In genomic region chr5:137199966-137200365, GRCh38 we compare ENCODE assay signal across 14 cellular contexts.
DNase-seq lines count a peak whose midpoint lies in the region; ATAC-seq and TF ChIP-seq lines count a peak whose summit lies in the region.
"Had no signal": no experiment of that assay in that cellular context is flagged by ENCODE, and none has a peak within 500 bp of the region (broad histone marks: within the 10 kb centered on the region; RNA-seq: fewer than 3 reads in every experiment).

No MANE protein-coding gene starts in this region.

- H3K9ac ChIP-seq in HUES64 (ENCODE audit: low read depth, low read length) (no peak overlapping the region), mesendoderm (ENCODE audit: low read length) (no peak overlapping the region)
- H3K9ac ChIP-seq: parathyroid adenoma had no signal

- no peaks in the 10 kb centered on the region for H3K4me1 Mint-ChIP-seq in activated CD8-positive, alpha-beta T cell treated with anti-CD3 and anti-CD28 coated beads for 36 hours (ENCODE audit: low read depth)

- no peak overlapping the region for H3K18ac ChIP-seq in mesendoderm (ENCODE audit: low read length)

- no peak overlapping the region for H3K4me3 Mint-ChIP-seq in activated CD8-positive, alpha-beta T cell treated with anti-CD3 and anti-CD28 coated beads for 36 hours

- H3K27ac ChIP-seq in HUES64 (ENCODE audit: low read depth, low read length) (peak overlapping the region; percentile 66; the same call in 1 of the 2 replicates), mesendoderm (ENCODE audit: low read depth, low read length) (no peak overlapping the region), WERI-Rb-1 (no peak overlapping the region)
- H3K27ac ChIP-seq: parathyroid adenoma, transverse colon had no signal

- H2AK5ac ChIP-seq in mesendoderm (ENCODE audit: low read length) = no peak overlapping the region

- no peaks in the 10 kb centered on the region for H3K9me3 ChIP-seq in HUES64 (ENCODE audit: insufficient read depth, low read depth, low read length)
- H3K9me3 ChIP-seq in WERI-Rb-1 (ENCODE audit: severe bottlenecking) = no peaks in the 10 kb centered on the region
- H3K9me3 ChIP-seq: HAP-1, transverse colon had no signal

- WGBS in HUES64 = 85% methylated on average over 3 of the region's 3 CpGs
- no CpG with 5 or more reads among the region's 3 CpGs for WGBS in mesendoderm (ENCODE audit: extremely low coverage, insufficient coverage, low lambda C conversion rate)

- H3K4me3 ChIP-seq in HUES64 (ENCODE audit: low read length) (no peak overlapping the region), cardiac fibroblast (replicated peaks in 1 of 2; ENCODE audit: low read depth in 2 of 2, low read length in 2 of 2) (no peak overlapping the region), mesendoderm (ENCODE audit: low read length) (no peak overlapping the region), WERI-Rb-1 (ENCODE audit: low read depth, low read length) (no peak overlapping the region)
- H3K4me3 ChIP-seq: GM12878, HAP-1, transverse colon had no signal

- no peaks in the 10 kb centered on the region for H3K36me3 Mint-ChIP-seq in activated CD8-positive, alpha-beta T cell treated with anti-CD3 and anti-CD28 coated beads for 36 hours (ENCODE audit: low read depth)

- CTCF ChIA-PET in activated CD8-positive, alpha-beta T cell treated with anti-CD3 and anti-CD28 coated beads for 36 hours (lab: Charles Lee) = no interaction called here

- POLR2A ChIA-PET in activated CD8-positive, alpha-beta T cell treated with anti-CD3 and anti-CD28 coated beads for 36 hours (lab: Charles Lee) = no interaction called here

- H4K5ac ChIP-seq in mesendoderm (ENCODE audit: low read length) = no peak overlapping the region

- no peak overlapping the region for H3K27ac Mint-ChIP-seq in activated CD8-positive, alpha-beta T cell treated with anti-CD3 and anti-CD28 coated beads for 36 hours

- H2BK15ac ChIP-seq in mesendoderm (replicated peaks; ENCODE audit: low read depth) = no peak overlapping the region

- H3K4ac ChIP-seq in mesendoderm (ENCODE audit: low read depth, low read length) = no peak overlapping the region

- ATAC-seq in activated CD8-positive, alpha-beta T cell treated with anti-CD3 and anti-CD28 coated beads for 36 hours = no peak
- ATAC-seq: GM12878 had no signal

- intact Hi-C loops in activated CD8-positive, alpha-beta T cell treated with anti-CD3 and anti-CD28 coated beads for 36 hours (cut with micrococcal nuclease) = no loop called here

- no peaks in the 10 kb centered on the region for H3K79me2 ChIP-seq in mesendoderm (ENCODE audit: control insufficient read depth, insufficient read depth, low read length)
- H3K79me2 ChIP-seq: parathyroid adenoma had no signal

- peaks cover 3% of the 10 kb centered on the region for H3K27me3 Mint-ChIP-seq in activated CD8-positive, alpha-beta T cell treated with anti-CD3 and anti-CD28 coated beads for 36 hours

- H3K36me3 ChIP-seq in HUES64 (ENCODE audit: insufficient read depth, low read length) = no peaks in the 10 kb centered on the region
- no peaks in the 10 kb centered on the region for H3K36me3 ChIP-seq in mesendoderm (ENCODE audit: control insufficient read depth, insufficient read depth, low read length)
- H3K36me3 ChIP-seq in WERI-Rb-1 = no peaks in the 10 kb centered on the region
- H3K36me3 ChIP-seq: HAP-1, transverse colon had no signal

- TF ChIP-seq CTCF in cardiac fibroblast (IDR thresholded peaks at IDR 0.05; ENCODE audit: low read depth, low read length) (peak; percentile 27), WERI-Rb-1 (IDR thresholded peaks at IDR 0.05; ENCODE audit: low read depth, low read length) (no peak)
- TF ChIP-seq CTCF in activated CD8-positive, alpha-beta T cell treated with anti-CD3 and anti-CD28 coated beads for 36 hours (IDR thresholded peaks at IDR 0.05) = no peak

- H3K56ac ChIP-seq in mesendoderm (ENCODE audit: low read length) = no peak overlapping the region

- DNase-seq in Daoy (ENCODE audit: low read depth) = peak; percentile 67
- DNase-seq in cardiac fibroblast (ENCODE audit: low read depth in 2 of 2) = peak; percentile 28 to 79
- peak; percentile 62 for DNase-seq in mesendoderm
- DNase-seq in stimulated activated CD4-positive, alpha-beta T cell treated with anti-CD3 and anti-CD28 coated beads, Interleukin-1b, Interleukin-23, amount 100 ng/mL, for 48 hours = no peak
- DNase-seq in WERI-Rb-1 = no peak
- DNase-seq in activated CD8-positive, alpha-beta T cell treated with anti-CD3 and anti-CD28 coated beads for 36 hours = no peak
- DNase-seq in NCI-H748 (lab: John Stamatoyannopoulos, UW; ENCODE audit: unreplicated experiment) = no peak
- DNase-seq: activated T-cell treated with anti-CD3 and anti-CD28 coated beads, Interleukin-2, amount 50 U/mL, for 48 hours; stimulated activated CD8-positive, alpha-beta memory T cell treated with anti-CD3 and anti-CD28 coated beads, Interleukin-4, amount 100 ng/mL, for 48 hours; transverse colon had no signal

- H3K4me2 ChIP-seq in mesendoderm (ENCODE audit: low read length) = no peak overlapping the region

- H3K4me1 ChIP-seq in HUES64 (ENCODE audit: insufficient read depth, low read length) (peaks cover 34% of the 10 kb centered on the region), mesendoderm (ENCODE audit: control insufficient read depth, low read depth, low read length) (peaks cover 6% of the 10 kb centered on the region)
- H3K4me1 ChIP-seq: HAP-1, parathyroid adenoma, transverse colon had no signal

- H3K27me3 ChIP-seq in HUES64 (ENCODE audit: insufficient read depth, low read length) (no peaks in the 10 kb centered on the region), mesendoderm (ENCODE audit: insufficient read depth, low read length, poor library complexity) (no peaks in the 10 kb centered on the region), WERI-Rb-1 (ENCODE audit: insufficient read depth, low read depth, severe bottlenecking) (no peaks in the 10 kb centered on the region)
- H3K27me3 ChIP-seq: transverse colon had no signal

- H3K9me3 Mint-ChIP-seq in activated CD8-positive, alpha-beta T cell treated with anti-CD3 and anti-CD28 coated beads for 36 hours = no peaks in the 10 kb centered on the region

- H3K23ac ChIP-seq in mesendoderm (ENCODE audit: low read length) = no peak overlapping the region

- no peak overlapping the region for H2BK5ac ChIP-seq in mesendoderm (ENCODE audit: low read length)

- no peak overlapping the region for H4K8ac ChIP-seq in mesendoderm (ENCODE audit: low read depth, low read length)

- H3K79me1 ChIP-seq in mesendoderm (ENCODE audit: low read length) = no peaks in the 10 kb centered on the region

- H2BK120ac ChIP-seq in mesendoderm (ENCODE audit: low read depth, low read length) = no peak overlapping the region

Comparison
In these comparisons a context has a peak if more than half of its experiments do, and no peak if none do; other contexts are left out.
1. DNase-seq: peak in Daoy (single experiment), cardiac fibroblast (2 of 2) and mesendoderm (single experiment); none in stimulated activated CD4-positive, alpha-beta T cell treated with anti-CD3 and anti-CD28 coated beads, Interleukin-1b, Interleukin-23, amount 100 ng/mL, for 48 hours (single experiment), WERI-Rb-1 (single experiment), activated CD8-positive, alpha-beta T cell treated with anti-CD3 and anti-CD28 coated beads for 36 hours (single experiment) and NCI-H748 (single experiment).